8 cellular contexts compared by ENCODE assay signal in genomic region chr14:20989787-20990600, GRCh38. TPM values are rescaled to one million over a fixed set of nuclear protein-coding genes. Genes with fewer than 3 reads are reported as not detected.
DNase-seq lines count a peak whose midpoint lies in the region; ATAC-seq, FAIRE-seq and TF ChIP-seq lines count a peak whose summit lies in the region.

A gene with protein sequence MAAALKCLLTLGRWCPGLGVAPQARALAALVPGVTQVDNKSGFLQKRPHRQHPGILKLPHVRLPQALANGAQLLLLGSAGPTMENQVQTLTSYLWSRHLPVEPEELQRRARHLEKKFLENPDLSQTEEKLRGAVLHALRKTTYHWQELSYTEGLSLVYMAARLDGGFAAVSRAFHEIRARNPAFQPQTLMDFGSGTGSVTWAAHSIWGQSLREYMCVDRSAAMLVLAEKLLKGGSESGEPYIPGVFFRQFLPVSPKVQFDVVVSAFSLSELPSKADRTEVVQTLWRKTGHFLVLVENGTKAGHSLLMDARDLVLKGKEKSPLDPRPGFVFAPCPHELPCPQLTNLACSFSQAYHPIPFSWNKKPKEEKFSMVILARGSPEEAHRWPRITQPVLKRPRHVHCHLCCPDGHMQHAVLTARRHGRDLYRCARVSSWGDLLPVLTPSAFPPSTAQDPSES (plus strand): TSS chr14:20989980. CDS start chr14:20990003, 23 bp downstream.

- peak; percentile 96 for ATAC-seq in GM18502 (IDR thresholded peaks at IDR 0.05; ENCODE audit: poor library complexity, unreplicated experiment)
- ATAC-seq in HG02943 (IDR thresholded peaks at IDR 0.05; ENCODE audit: low read depth, unreplicated experiment): peak; percentile 95
- peak; percentile 94 for ATAC-seq in aorta (ENCODE audit: low FRiP score)

- no peaks in the 10 kb centered on the region for H3K27me3 ChIP-seq in astrocyte (ENCODE audit: insufficient read depth, low read length)
- H3K27me3 ChIP-seq in rectal smooth muscle tissue (ENCODE audit: control insufficient read depth, insufficient read depth, low read length): no peaks in the 10 kb centered on the region
- H3K27me3 ChIP-seq in aorta (ENCODE audit: control insufficient read depth in 1 of 2, insufficient read depth in 2 of 2, low read length in 1 of 2): no peaks in the 10 kb centered on the region

- H3K9me3 ChIP-seq in astrocyte (ENCODE audit: insufficient read depth, low read depth, low read length): no peaks in the 10 kb centered on the region
- H3K9me3 ChIP-seq in aorta (ENCODE audit: control insufficient read depth, low read length): no peaks in the 10 kb centered on the region

- H4K20me1 ChIP-seq in astrocyte (ENCODE audit: insufficient read depth, low read length): peaks cover 18% of the 10 kb centered on the region

- H2AFZ ChIP-seq in astrocyte (ENCODE audit: low read depth, low read length): peak within 1 kb of the TSS; percentile 91

- H3K36me3 ChIP-seq in astrocyte (ENCODE audit: insufficient read depth, low read length) (peaks cover 24% of the 10 kb centered on the region), rectal smooth muscle tissue (ENCODE audit: control insufficient read depth, insufficient read depth, low read length) (peaks cover 14% of the 10 kb centered on the region), aorta (ENCODE audit: control insufficient read depth in 1 of 2, insufficient read depth in 2 of 2, low read length in 1 of 2) (peaks cover 0 to 4% of the 10 kb centered on the region in 2 donors)

- peak within 1 kb of the TSS; percentile 82 for H3K9ac ChIP-seq in astrocyte (ENCODE audit: low read length)
- peak within 1 kb of the TSS; percentile 80 for H3K9ac ChIP-seq in rectal smooth muscle tissue (ENCODE audit: low read length)

- FAIRE-seq in astrocyte (lab: Jason Lieb, UNC): no peak

- H3K4me3 Mint-ChIP-seq in astrocyte (ENCODE audit: unreplicated experiment): peak within 1 kb of the TSS; percentile 97

- 0% methylated on average over 42 of the region's 42 CpGs for WGBS in aorta, 2 donors

- no peaks in the 10 kb centered on the region for H3K9me3 Mint-ChIP-seq in astrocyte (ENCODE audit: unreplicated experiment)

- H3K4me1 ChIP-seq in astrocyte (ENCODE audit: insufficient read depth, low read length): peaks cover 23% of the 10 kb centered on the region
- H3K4me1 ChIP-seq in rectal smooth muscle tissue (ENCODE audit: control insufficient read depth, insufficient read depth, low read length): peaks cover 12% of the 10 kb centered on the region
- peaks cover 3 to 10% of the 10 kb centered on the region in 2 donors for H3K4me1 ChIP-seq in aorta (ENCODE audit: control insufficient read depth in 1 of 2, insufficient read depth in 2 of 2, low read length in 2 of 2)

- TF ChIP-seq CTCF in astrocyte (IDR thresholded peaks at IDR 0.05; ENCODE audit: insufficient read depth, low read depth, low read length): peak; percentile 34

- peak within 1 kb of the TSS; percentile 90 for H3K4me3 ChIP-seq in astrocyte (ENCODE audit: insufficient read depth, low read depth, low read length)
- H3K4me3 ChIP-seq in rectal smooth muscle tissue (ENCODE audit: low read length): peak within 1 kb of the TSS; percentile 95
- peak within 1 kb of the TSS; percentile 85 to 89 for H3K4me3 ChIP-seq in aorta (ENCODE audit: low read length in 2 of 2)

- peaks cover 33% of the 10 kb centered on the region for H3K4me1 Mint-ChIP-seq in astrocyte (ENCODE audit: low read depth, unreplicated experiment)

- H3K27me3 Mint-ChIP-seq in astrocyte (ENCODE audit: low read depth, unreplicated experiment): no peaks in the 10 kb centered on the region

- H3K4me2 ChIP-seq in astrocyte (ENCODE audit: low read length): peak within 1 kb of the TSS; percentile 86

- H3K27ac Mint-ChIP-seq in astrocyte (ENCODE audit: unreplicated experiment): peak within 1 kb of the TSS; percentile 78

- H3K79me2 ChIP-seq in astrocyte (ENCODE audit: insufficient read depth, low read length): peaks cover 27% of the 10 kb centered on the region

- peaks cover 6% of the 10 kb centered on the region for H3K36me3 Mint-ChIP-seq in astrocyte (ENCODE audit: low read depth, unreplicated experiment)

- peak; percentile 91 for DNase-seq in NCI-H187 treated with DMSO at 0.1 percent for 48 hours (lab: John Stamatoyannopoulos, UW)
- DNase-seq in T-helper 22 cell (ENCODE audit: low read depth): peak; percentile 79
- peak; percentile 97 for DNase-seq in astrocyte (ENCODE audit: low read depth)
- peak; percentile 92 for DNase-seq in hepatic stellate cell (ENCODE audit: low spot score)
- peak; percentile 94 to 95 for DNase-seq in aorta

- intact Hi-C loops in aorta (cut with DNase I): loop anchor here (2.0 to 10.0 kb wide), 4 partner anchors 19 to 655 kb away; partner anchors contain the start of genes ANG (in 1 of the 2), CCNB1IP1 (in 1 of the 2) and RNASE4 (in 1 of the 2)

- peak within 1 kb of the TSS; percentile 72 for H3K27ac ChIP-seq in astrocyte (ENCODE audit: low read depth, low read length)
- H3K27ac ChIP-seq in rectal smooth muscle tissue (ENCODE audit: low read depth, low read length): peak within 1 kb of the TSS; percentile 91
- peak within 1 kb of the TSS; percentile 91 to 99 for H3K27ac ChIP-seq in aorta (ENCODE audit: low read depth in 1 of 2, low read length in 2 of 2)

RNA-seq across cellular contexts. Expression of the gene that starts here (rescaled TPM):
- total RNA-seq in astrocyte: 45.1 and 49.0 TPM in 2 replicates
- total RNA-seq in aorta: 10 to 100 TPM; 33.5 to 57.0 TPM
- 10 to 100 TPM; 20.0 to 88.6 TPM for polyA plus RNA-seq in aorta

Comparison
In these comparisons a context has a peak if more than half of its experiments do, and no peak if none do; other contexts are left out.
1. Peak in every context shown above with its lines: DNase-seq, ATAC-seq, H3K4me3 ChIP-seq and H3K27ac ChIP-seq.